In the genomic region with DNA sequence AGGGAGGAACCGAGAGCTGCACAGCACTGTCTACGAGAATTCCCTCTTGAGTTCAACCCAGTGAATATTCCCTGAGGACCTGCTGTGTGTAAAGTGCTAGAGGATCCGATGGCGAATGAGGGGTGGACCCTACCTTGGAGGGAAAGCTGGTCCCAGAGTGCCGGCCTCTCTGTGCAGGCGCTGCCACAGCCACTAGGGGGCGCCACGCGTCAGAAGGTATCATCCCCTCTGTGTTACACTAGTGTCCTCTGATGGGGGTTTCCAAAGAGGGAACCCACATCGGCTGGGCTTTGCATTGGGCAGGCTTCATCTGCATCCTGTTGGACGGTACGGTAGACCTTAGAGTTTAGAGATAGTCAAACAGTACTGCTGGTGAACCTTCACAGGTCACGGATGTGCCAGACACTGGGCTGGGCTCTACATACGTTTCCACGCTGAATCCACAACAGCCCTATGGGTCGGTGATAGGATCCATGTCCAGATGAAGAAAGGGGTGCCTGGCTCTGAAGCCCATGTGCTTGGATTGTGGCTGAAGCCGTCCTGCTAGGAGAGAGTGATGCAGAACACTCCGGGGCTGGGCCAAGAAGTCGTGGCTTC, we compare ENCODE assay signal across 9 cellular contexts. TPM values are rescaled to one million over a fixed set of nuclear protein-coding genes. Genes with fewer than 3 reads are reported as not detected.
DNase-seq lines count a peak whose midpoint lies in the region; ATAC-seq and TF ChIP-seq lines count a peak whose summit lies in the region.
"Had no signal": no experiment of that assay in that cellular context is flagged by ENCODE, and none has a peak within 500 bp of the region (broad histone marks: within the 10 kb centered on the region; RNA-seq: fewer than 3 reads in every experiment).

No MANE protein-coding gene starts in this region.

- peak; percentile 68 for ATAC-seq in HG02885 (IDR thresholded peaks at IDR 0.05; ENCODE audit: poor library complexity, unreplicated experiment)
- ATAC-seq in GM18909 (IDR thresholded peaks at IDR 0.05; ENCODE audit: poor library complexity, unreplicated experiment): no peak
- ATAC-seq in GM19324 (IDR thresholded peaks at IDR 0.05; ENCODE audit: low FRiP score, unreplicated experiment): no peak

- no peaks in the 10 kb centered on the region for H3K4me1 ChIP-seq in liver (ENCODE audit: control insufficient read depth in 4 of 4, insufficient read depth in 4 of 4, low read length in 3 of 4)

- H3K36me3 Mint-ChIP-seq in MCF 10A (ENCODE audit: insufficient read depth, unreplicated experiment): peaks cover 26% of the 10 kb centered on the region

- CTCF ChIA-PET in MCF 10A (lab: Yijun Ruan, JAX): interaction anchor here (0.6 to 1.4 kb wide), 11 partner anchors 9 to 397 kb away, joined by 3 to 6 read pairs (median 4); no protein-coding TSS in a partner anchor

- no peaks in the 10 kb centered on the region for H3K9me3 ChIP-seq in WERI-Rb-1 (ENCODE audit: severe bottlenecking)
- no peaks in the 10 kb centered on the region for H3K9me3 ChIP-seq in liver (ENCODE audit: control insufficient read depth in 4 of 4, low read length in 3 of 4)

- peak in 1 of 2 donors; percentile 75 for TF ChIP-seq RAD21 in liver (IDR thresholded peaks at IDR 0.05)

- H3K4me1 Mint-ChIP-seq in MCF 10A (ENCODE audit: insufficient read depth, unreplicated experiment): no peaks in the 10 kb centered on the region

- no peak overlapping the region for H3K27ac Mint-ChIP-seq in MCF 10A (ENCODE audit: low read depth, unreplicated experiment)

- intact Hi-C loops in MCF 10A (cut with micrococcal nuclease): loop anchor here (5.0 kb wide), 1 partner anchor 33 kb away; no protein-coding TSS in a partner anchor

- H3K27me3 Mint-ChIP-seq in MCF 10A (ENCODE audit: insufficient read depth, unreplicated experiment): no peaks in the 10 kb centered on the region

- H3K4me3 Mint-ChIP-seq in MCF 10A (ENCODE audit: unreplicated experiment): no peak overlapping the region

- no peak overlapping the region for H3K4me3 ChIP-seq in WERI-Rb-1 (ENCODE audit: low read depth, low read length)
- H3K4me3 ChIP-seq in liver (ENCODE audit: low read depth in 1 of 3, low read length in 3 of 3): no peak overlapping the region
- H3K4me3 ChIP-seq: SK-N-MC had no signal

- no peak overlapping the region for H3K9ac ChIP-seq in liver (ENCODE audit: low read depth in 1 of 2, low read length in 2 of 2)

- DNase-seq in D341Med (ENCODE audit: low spot score) (peak; percentile 79), WERI-Rb-1 (peak; percentile 67), MCF 10A (ENCODE audit: unreplicated experiment) (peak; percentile 55)
- peak; percentile 38 to 58 for DNase-seq in stimulated activated CD8-positive, alpha-beta memory T cell treated with anti-CD3 and anti-CD28 coated beads, Interleukin-15, amount 100 ng/mL, for 48 hours (ENCODE audit: low read depth in 2 of 2)

- no peaks in the 10 kb centered on the region for H3K9me3 Mint-ChIP-seq in MCF 10A (ENCODE audit: unreplicated experiment)

- H3K27me3 ChIP-seq in WERI-Rb-1 (ENCODE audit: insufficient read depth, low read depth, severe bottlenecking) (no peaks in the 10 kb centered on the region), liver (ENCODE audit: control insufficient read depth in 4 of 4, insufficient read depth in 4 of 4, low read length in 3 of 4) (no peaks in the 10 kb centered on the region)

- peaks cover 23% of the 10 kb centered on the region for H3K36me3 ChIP-seq in WERI-Rb-1
- peaks cover 5 to 39% (median 10%) of the 10 kb centered on the region in 4 donors for H3K36me3 ChIP-seq in liver (ENCODE audit: control insufficient read depth in 4 of 4, insufficient read depth in 3 of 4, low read depth in 1 of 4, low read length in 3 of 4)

- no TSS peak for BruUV-seq in MCF 10A (replicated peaks; lab: Mats Ljungman, UMichigan)

- WGBS in liver: 71% methylated on average over 19 of the region's 19 CpGs

- POLR2A ChIA-PET in MCF 10A (lab: Yijun Ruan, JAX): interaction anchor here (0.6 kb wide), 1 partner anchor 769 kb away, joined by 3 read pairs; no protein-coding TSS in a partner anchor

- TF ChIP-seq CTCF in WERI-Rb-1 (IDR thresholded peaks at IDR 0.05; ENCODE audit: low read depth, low read length) (peak; percentile 94), MCF 10A (IDR thresholded peaks at IDR 0.05; ENCODE audit: unreplicated experiment) (peak; percentile 77), liver (IDR thresholded peaks at IDR 0.05; ENCODE audit: low read depth, low read length, missing input control) (peak; percentile 66)

- H3K27ac ChIP-seq in WERI-Rb-1 (no peak overlapping the region), liver (ENCODE audit: low read depth in 1 of 2, low read length in 2 of 2) (no peak overlapping the region)
- H3K27ac ChIP-seq: SK-N-MC had no signal

TF ChIP-seq in liver, 16 proteins besides CTCF, POLR2A, EP300 and RAD21:
- TF ChIP-seq, protein P1, sequence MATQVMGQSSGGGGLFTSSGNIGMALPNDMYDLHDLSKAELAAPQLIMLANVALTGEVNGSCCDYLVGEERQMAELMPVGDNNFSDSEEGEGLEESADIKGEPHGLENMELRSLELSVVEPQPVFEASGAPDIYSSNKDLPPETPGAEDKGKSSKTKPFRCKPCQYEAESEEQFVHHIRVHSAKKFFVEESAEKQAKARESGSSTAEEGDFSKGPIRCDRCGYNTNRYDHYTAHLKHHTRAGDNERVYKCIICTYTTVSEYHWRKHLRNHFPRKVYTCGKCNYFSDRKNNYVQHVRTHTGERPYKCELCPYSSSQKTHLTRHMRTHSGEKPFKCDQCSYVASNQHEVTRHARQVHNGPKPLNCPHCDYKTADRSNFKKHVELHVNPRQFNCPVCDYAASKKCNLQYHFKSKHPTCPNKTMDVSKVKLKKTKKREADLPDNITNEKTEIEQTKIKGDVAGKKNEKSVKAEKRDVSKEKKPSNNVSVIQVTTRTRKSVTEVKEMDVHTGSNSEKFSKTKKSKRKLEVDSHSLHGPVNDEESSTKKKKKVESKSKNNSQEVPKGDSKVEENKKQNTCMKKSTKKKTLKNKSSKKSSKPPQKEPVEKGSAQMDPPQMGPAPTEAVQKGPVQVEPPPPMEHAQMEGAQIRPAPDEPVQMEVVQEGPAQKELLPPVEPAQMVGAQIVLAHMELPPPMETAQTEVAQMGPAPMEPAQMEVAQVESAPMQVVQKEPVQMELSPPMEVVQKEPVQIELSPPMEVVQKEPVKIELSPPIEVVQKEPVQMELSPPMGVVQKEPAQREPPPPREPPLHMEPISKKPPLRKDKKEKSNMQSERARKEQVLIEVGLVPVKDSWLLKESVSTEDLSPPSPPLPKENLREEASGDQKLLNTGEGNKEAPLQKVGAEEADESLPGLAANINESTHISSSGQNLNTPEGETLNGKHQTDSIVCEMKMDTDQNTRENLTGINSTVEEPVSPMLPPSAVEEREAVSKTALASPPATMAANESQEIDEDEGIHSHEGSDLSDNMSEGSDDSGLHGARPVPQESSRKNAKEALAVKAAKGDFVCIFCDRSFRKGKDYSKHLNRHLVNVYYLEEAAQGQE (IDR thresholded peaks at IDR 0.05): no peak
- no peak for TF ChIP-seq EGR1 (IDR thresholded peaks at IDR 0.05; ENCODE audit: low read depth in 2 of 2)
- no peak for TF ChIP-seq YY1 (IDR thresholded peaks at IDR 0.05)
- TF ChIP-seq SP1 (IDR thresholded peaks at IDR 0.05): no peak
- TF ChIP-seq HNF4G (IDR thresholded peaks at IDR 0.05): no peak

RNA-seq across cellular contexts. Expression of a gene that starts 39.0 kb away (rescaled TPM):
- 22.8 and 29.6 TPM in 2 replicates for total RNA-seq in MCF 10A (2022)
- 10 to 100 TPM; 18.7 to 20.4 TPM for total RNA-seq in liver
- polyA plus RNA-seq in liver: 10 to 100 TPM in 1 of 2 donors, 1 to 10 TPM in 1; 9.7 to 42.0 TPM

RNA-seq across cellular contexts. Expression of a gene that starts 39.1 kb away (rescaled TPM):
- 36.9 and 56.4 TPM in 2 replicates for total RNA-seq in MCF 10A (2022)
- 10 to 100 TPM; 23.9 to 35.7 TPM for total RNA-seq in liver
- 10 to 100 TPM; 22.2 to 37.9 TPM for polyA plus RNA-seq in liver
